15 cellular contexts compared by ENCODE assay signal in the genomic region with DNA sequence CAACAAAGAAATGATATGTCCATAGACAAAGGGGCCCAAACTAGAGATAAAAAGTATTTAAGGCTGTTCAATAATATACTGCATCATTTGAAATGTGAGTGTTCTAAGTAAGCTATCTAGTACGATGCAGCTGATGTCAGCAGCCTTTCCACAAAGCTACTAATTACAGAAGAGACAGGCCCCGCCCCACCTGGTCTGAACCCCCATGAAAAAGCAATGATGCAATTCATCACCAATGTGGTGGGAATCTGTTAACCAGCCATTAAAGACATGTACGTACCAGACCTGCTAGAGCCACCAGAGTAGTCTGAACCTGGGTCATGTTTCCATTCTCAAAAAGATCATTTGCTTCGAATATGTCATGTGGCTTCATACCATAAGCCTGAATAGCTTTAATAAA.
"Had no signal": no experiment of that assay in that cellular context is flagged by ENCODE, and none has a peak within 500 bp of the region (broad histone marks: within the 10 kb centered on the region; RNA-seq: fewer than 3 reads in every experiment).

No MANE protein-coding gene starts in this region.

- H3K27me3 Mint-ChIP-seq: activated CD4-positive, alpha-beta T cell treated with anti-CD3 and anti-CD28 coated beads for 36 hours; activated naive CD8-positive, alpha-beta T cell treated with anti-CD3 and anti-CD28 coated beads, Interleukin-2, amount 10 ng/mL, durations not matched to agents 7 days and 5 days; memory B cell had no signal

- H3K4me1 Mint-ChIP-seq: activated CD4-positive, alpha-beta T cell treated with anti-CD3 and anti-CD28 coated beads for 36 hours; activated naive CD8-positive, alpha-beta T cell treated with anti-CD3 and anti-CD28 coated beads, Interleukin-2, amount 10 ng/mL, durations not matched to agents 7 days and 5 days; memory B cell had no signal

- H3K9me3 ChIP-seq: colonic mucosa, gastroesophageal sphincter, left ventricle myocardium inferior, upper lobe of left lung had no signal

- ATAC-seq: activated CD4-positive, alpha-beta T cell treated with anti-CD3 and anti-CD28 coated beads for 36 hours; activated CD8-positive, alpha-beta T cell treated with anti-CD3 and anti-CD28 coated beads, Interleukin-2, amount 10 ng/mL, durations not matched to agents 7 days and 5 days; gastroesophageal sphincter had no signal

- H3K4me3 ChIP-seq: colonic mucosa, gastroesophageal sphincter, left ventricle myocardium inferior, upper lobe of left lung had no signal

- H3K36me3 ChIP-seq: WERI-Rb-1 had no signal

- H3K9me3 Mint-ChIP-seq: activated naive CD8-positive, alpha-beta T cell treated with anti-CD3 and anti-CD28 coated beads, Interleukin-2, amount 10 ng/mL, durations not matched to agents 7 days and 5 days; memory B cell had no signal

- DNase-seq: activated CD4-positive, alpha-beta T cell treated with anti-CD3 and anti-CD28 coated beads for 36 hours; activated CD8-positive, alpha-beta memory T cell treated with anti-CD3 and anti-CD28 coated beads, Interleukin-2, amount 50 U/mL, for 48 hours; activated CD8-positive, alpha-beta T cell treated with anti-CD3 and anti-CD28 coated beads, Interleukin-2, amount 10 ng/mL, durations not matched to agents 7 days and 5 days; activated naive CD8-positive, alpha-beta T cell treated with anti-CD3 and anti-CD28 coated beads, Interleukin-2, amount 10 ng/mL, durations not matched to agents 7 days and 5 days; anterior cingulate cortex; colonic mucosa; kidney; left ventricle myocardium inferior; stimulated activated CD4-positive, alpha-beta T cell treated with anti-CD3 and anti-CD28 coated beads, Interleukin-2, amount 100 ng/mL, for 48 hours; stimulated activated naive CD4-positive, alpha-beta T cell treated with Interleukin-2 at 50 U/mL for 16 hours; T1000; upper lobe of left lung; WERI-Rb-1 had no signal

- H3K27ac Mint-ChIP-seq: activated CD4-positive, alpha-beta T cell treated with anti-CD3 and anti-CD28 coated beads for 36 hours; activated CD8-positive, alpha-beta T cell treated with anti-CD3 and anti-CD28 coated beads, Interleukin-2, amount 10 ng/mL, durations not matched to agents 7 days and 5 days; activated naive CD8-positive, alpha-beta T cell treated with anti-CD3 and anti-CD28 coated beads, Interleukin-2, amount 10 ng/mL, durations not matched to agents 7 days and 5 days; memory B cell had no signal

- H3K4me3 Mint-ChIP-seq: activated CD4-positive, alpha-beta T cell treated with anti-CD3 and anti-CD28 coated beads for 36 hours; activated CD8-positive, alpha-beta T cell treated with anti-CD3 and anti-CD28 coated beads, Interleukin-2, amount 10 ng/mL, durations not matched to agents 7 days and 5 days; activated naive CD8-positive, alpha-beta T cell treated with anti-CD3 and anti-CD28 coated beads, Interleukin-2, amount 10 ng/mL, durations not matched to agents 7 days and 5 days; memory B cell had no signal

- H3K36me3 Mint-ChIP-seq: activated naive CD8-positive, alpha-beta T cell treated with anti-CD3 and anti-CD28 coated beads, Interleukin-2, amount 10 ng/mL, durations not matched to agents 7 days and 5 days; memory B cell had no signal

- H3K27me3 ChIP-seq: colonic mucosa, gastroesophageal sphincter, upper lobe of left lung had no signal

- H3K27ac ChIP-seq: colonic mucosa, left ventricle myocardium inferior, upper lobe of left lung, WERI-Rb-1 had no signal

- H3K4me1 ChIP-seq: colonic mucosa had no signal
